ENCODE assay signal across 8 cellular contexts in the genomic region with DNA sequence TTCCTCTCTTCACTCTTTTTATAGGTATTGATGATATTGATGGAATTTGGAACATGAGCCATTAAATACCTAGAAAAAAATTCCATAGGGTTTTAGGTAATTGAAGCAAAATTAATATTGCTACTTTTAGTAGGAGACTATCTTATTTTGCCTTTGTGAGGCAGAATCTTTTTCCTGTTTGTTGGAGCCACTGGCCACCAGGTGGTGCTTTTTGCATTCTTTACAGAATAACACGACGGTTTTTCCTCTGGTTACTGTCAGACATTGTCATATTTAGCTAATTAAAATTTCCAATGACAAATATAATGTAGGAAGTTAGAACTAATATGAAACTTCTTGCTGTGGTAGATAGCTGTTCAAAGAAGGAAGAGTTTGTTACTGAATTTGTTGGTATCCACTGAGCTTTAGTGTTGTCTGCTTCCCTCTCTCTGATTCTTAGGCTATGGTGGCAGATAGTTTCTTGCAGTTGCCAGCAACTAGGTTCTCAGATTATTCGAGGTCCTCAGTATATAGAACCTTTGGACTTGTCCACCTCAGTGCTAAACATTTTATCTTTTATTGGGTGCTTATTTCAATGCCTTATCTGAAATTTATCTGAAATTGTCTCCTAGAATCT. TPM values are rescaled to one million over a fixed set of nuclear protein-coding genes. Genes with fewer than 3 reads are reported as not detected.
DNase-seq lines count a peak whose midpoint lies in the region; ATAC-seq and TF ChIP-seq lines count a peak whose summit lies in the region.

No MANE protein-coding gene starts in this region.

- H3K4me2 ChIP-seq in OCI-LY7 (ENCODE audit: low read length): no peak overlapping the region

- peaks cover 70% of the 10 kb centered on the region for H3K36me3 ChIP-seq in OCI-LY7 (ENCODE audit: insufficient read depth, low read length)

- peak; percentile 72 for DNase-seq in ACHN
- no peak for DNase-seq in GM12864 (ENCODE audit: low read depth)
- DNase-seq in OCI-LY7 (ENCODE audit: low spot score): peak; percentile 55
- DNase-seq in activated naive CD4-positive, alpha-beta T cell treated with anti-CD3 and anti-CD28 coated beads, Interleukin-2, amount 50 U/mL, for 16 hours: peak; percentile 38
- DNase-seq in glutamatergic neuron: peak; percentile 48
- DNase-seq in sciatic nerve (ENCODE audit: low spot score): peak; percentile 64

- H3K79me2 ChIP-seq in OCI-LY7 (ENCODE audit: insufficient read depth, low read depth, low read length): no peaks in the 10 kb centered on the region

- H3K9me2 ChIP-seq in OCI-LY7 (ENCODE audit: insufficient read depth, low read length): no peaks in the 10 kb centered on the region

- H3K9me3 ChIP-seq in OCI-LY7 (ENCODE audit: low read length): no peaks in the 10 kb centered on the region

- H4K20me1 ChIP-seq in OCI-LY7 (ENCODE audit: insufficient read depth, low read length): no peaks in the 10 kb centered on the region

- no peak overlapping the region for H3K4me3 ChIP-seq in GM12864 (ENCODE audit: low read depth, low read length)
- no peak overlapping the region for H3K4me3 ChIP-seq in OCI-LY7 (ENCODE audit: low read depth, low read length, poor library complexity, severe bottlenecking)

- TF ChIP-seq CTCF in GM12864 (IDR thresholded peaks at IDR 0.05; ENCODE audit: low read depth, low read length, missing control alignments) (peak; percentile 63), OCI-LY7 (conservative IDR thresholded peaks at IDR 0.05; ENCODE audit: low read length) (peak; percentile 97), glutamatergic neuron (IDR thresholded peaks at IDR 0.05; ENCODE audit: partially characterized antibody, unreplicated experiment) (peak; percentile 74)

- H3K9me3 Mint-ChIP-seq in glutamatergic neuron (ENCODE audit: unreplicated experiment): no peaks in the 10 kb centered on the region

- BruUV-seq in OCI-LY7 (replicated peaks; lab: Mats Ljungman, UMichigan): no TSS peak

- ATAC-seq in HG03135 (IDR thresholded peaks at IDR 0.05; ENCODE audit: unreplicated experiment): peak; percentile 55
- ATAC-seq in sciatic nerve: peak; percentile 22
- no peak for ATAC-seq in HG03460 (IDR thresholded peaks at IDR 0.05; ENCODE audit: unreplicated experiment)

- H3K27me3 Mint-ChIP-seq in glutamatergic neuron (ENCODE audit: unreplicated experiment): no peaks in the 10 kb centered on the region

- CTCF ChIA-PET in OCI-LY7 (lab: Charles Lee; ENCODE audit: unreplicated experiment): no interaction called here

- intact Hi-C loops in OCI-LY7 (cut with micrococcal nuclease; ENCODE audit: unreplicated experiment): loop anchor here (2.0 to 5.0 kb wide), 2 partner anchors 57 to 158 kb away; partner anchors contain the start of genes TBC1D15 and TPH2
- intact Hi-C loops in sciatic nerve (cut with DNase I): no loop called here

- no peak overlapping the region for H3K4me3 Mint-ChIP-seq in glutamatergic neuron (ENCODE audit: unreplicated experiment)

- POLR2A ChIA-PET in OCI-LY7 (lab: Charles Lee): interaction anchor here (0.5 to 1.4 kb wide), 5 partner anchors 9 to 66 kb away, joined by 3 to 5 read pairs (median 3); no protein-coding TSS in a partner anchor

- no peak overlapping the region for H2AFZ ChIP-seq in OCI-LY7 (ENCODE audit: low read length)

- in situ Hi-C loops in ACHN (cut with HindIII; ENCODE audit: low pct_ligation_motif_present, low pct_unique_long_range_greater_than_20kb, low sequenced_read_pairs): no loop called here

- no peaks in the 10 kb centered on the region for H3K4me1 ChIP-seq in OCI-LY7 (ENCODE audit: insufficient read depth, low read length, poor library complexity, severe bottlenecking)

- peaks cover 4% of the 10 kb centered on the region for H3K4me1 Mint-ChIP-seq in glutamatergic neuron (ENCODE audit: low read depth, unreplicated experiment)

- H3K36me3 Mint-ChIP-seq in glutamatergic neuron (ENCODE audit: unreplicated experiment): no peaks in the 10 kb centered on the region

- no peak overlapping the region for H3K27ac Mint-ChIP-seq in glutamatergic neuron (ENCODE audit: unreplicated experiment)

- H3K27ac ChIP-seq in OCI-LY7 (ENCODE audit: low read depth, low read length, poor library complexity, severe bottlenecking): no peak overlapping the region

RNA-seq across cellular contexts. Expression of gene RAB21, which starts 25.7 kb away (rescaled TPM):
- 11.7 and 18.2 TPM in 2 replicates for total RNA-seq in OCI-LY7 (2014; rRNA removed; shearing (Covaris generic))
- total RNA-seq in OCI-LY7 (2022) (46.6 and 52.8 TPM in 2 replicates), glutamatergic neuron (ENCODE audit: unreplicated experiment) (66.1 TPM), sciatic nerve (73.3 TPM)

RNA-seq across cellular contexts. Expression of gene TBC1D15, which starts 59.2 kb away (rescaled TPM):
- 12.1 and 12.4 TPM in 2 replicates for total RNA-seq in OCI-LY7 (2014; rRNA removed; shearing (Covaris generic))
- total RNA-seq in OCI-LY7 (2022): 37.9 and 39.9 TPM in 2 replicates
- 25.1 TPM for total RNA-seq in glutamatergic neuron (ENCODE audit: unreplicated experiment)
- 69.1 TPM for total RNA-seq in sciatic nerve
